ENCODE assay signal across 13 cellular contexts in the genomic region with DNA sequence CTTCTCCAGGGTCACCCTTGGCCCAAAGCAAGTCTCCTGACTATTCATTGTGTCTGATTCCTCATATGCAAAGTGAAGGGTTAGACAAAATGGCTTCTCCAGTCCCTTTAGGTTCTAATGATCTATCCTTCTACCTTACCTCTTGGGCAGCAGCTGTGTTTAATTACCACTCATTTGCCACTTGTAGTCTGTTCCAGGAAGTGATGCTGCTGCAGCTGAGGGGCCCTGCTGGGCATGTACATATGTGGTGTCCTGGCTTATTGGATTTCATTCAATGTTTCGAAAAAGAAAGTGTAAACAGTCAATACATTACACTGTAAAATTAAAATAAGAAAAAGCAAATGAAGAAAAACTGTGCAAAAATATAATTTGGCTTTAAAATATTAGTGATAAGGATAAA. TPM values are rescaled to one million over a fixed set of nuclear protein-coding genes. Genes with fewer than 3 reads are reported as not detected.
DNase-seq lines count a peak whose midpoint lies in the region; ATAC-seq, FAIRE-seq and TF ChIP-seq lines count a peak whose summit lies in the region.
"Had no signal": no experiment of that assay in that cellular context is flagged by ENCODE, and none has a peak within 500 bp of the region (broad histone marks: within the 10 kb centered on the region; RNA-seq: fewer than 3 reads in every experiment).

No MANE protein-coding gene starts in this region.

- no peaks in the 10 kb centered on the region for H3K79me2 ChIP-seq in ACC112 (ENCODE audit: control insufficient read depth, insufficient read depth, low read length, unreplicated experiment)
- no peaks in the 10 kb centered on the region for H3K79me2 ChIP-seq in hepatocyte

- no peaks in the 10 kb centered on the region for H3K9me3 ChIP-seq in hepatocyte (ENCODE audit: low read depth)
- H3K9me3 ChIP-seq: esophagus squamous epithelium had no signal

- H4K20me1 ChIP-seq in hepatocyte (ENCODE audit: insufficient read depth, poor library complexity, severe bottlenecking) = no peaks in the 10 kb centered on the region

- 81% methylated on average over 1 of the region's 1 CpG for WGBS in hepatocyte (ENCODE audit: low lambda C conversion rate, missing lambda C conversion rate)

- peak; percentile 95 for FAIRE-seq in H54 (lab: Jason Lieb, UNC)
- FAIRE-seq: keratinocyte had no signal

- H2AFZ ChIP-seq in ACC112 (ENCODE audit: low read length, unreplicated experiment) (peak overlapping the region; percentile 21), hepatocyte (no peak overlapping the region)

- DNase-seq in H54 (ENCODE audit: insufficient read length, low spot score) (no peak), NCI-H2081 (lab: John Stamatoyannopoulos, UW) (peak; percentile 92 to 98), SK-N-DZ (ENCODE audit: low spot score) (peak; percentile 17), hepatocyte (ENCODE audit: low spot score) (no peak), kidney tubule cell (ENCODE audit: low spot score) (no peak), SKM-1 (lab: John Stamatoyannopoulos, UW; ENCODE audit: unreplicated experiment) (no peak)
- DNase-seq: activated effector memory CD4-positive, alpha-beta T cell treated with Interleukin-2 at 50 U/mL for 16 hours; esophagus squamous epithelium; KG1; Right ventricle myocardium superior had no signal

- H3K27ac ChIP-seq in ACC112 (ENCODE audit: low read depth, low read length) (no peak overlapping the region), hepatocyte (no peak overlapping the region)
- H3K27ac ChIP-seq: esophagus squamous epithelium had no signal

- H3K4me3 ChIP-seq in ACC112 (ENCODE audit: low read depth, low read length) (no peak overlapping the region), hepatocyte (no peak overlapping the region)
- H3K4me3 ChIP-seq: esophagus squamous epithelium had no signal

- ATAC-seq in activated CD4-positive, CD25-positive, alpha-beta regulatory T cell treated with anti-CD3 and anti-CD28 coated beads, Interleukin-2, amount 50 U/mL, for 24 hours = no peak

- H3K4me1 ChIP-seq in ACC112 (ENCODE audit: control insufficient read depth, insufficient read depth, low read length, unreplicated experiment) (no peaks in the 10 kb centered on the region), hepatocyte (ENCODE audit: insufficient read depth) (no peaks in the 10 kb centered on the region)
- H3K4me1 ChIP-seq: esophagus squamous epithelium had no signal

- H3K27me3 ChIP-seq in ACC112 (ENCODE audit: insufficient read depth, low read length) = no peaks in the 10 kb centered on the region
- no peaks in the 10 kb centered on the region for H3K27me3 ChIP-seq in hepatocyte
- H3K27me3 ChIP-seq: esophagus squamous epithelium had no signal

- no peak overlapping the region for H3K4me2 ChIP-seq in hepatocyte

- no peak for TF ChIP-seq POLR2A in H54 (IDR thresholded peaks at IDR 0.05; ENCODE audit: low read depth, low read length)

- no peak for TF ChIP-seq CTCF in hepatocyte (IDR thresholded peaks at IDR 0.05; ENCODE audit: poor library complexity)

- H3K36me3 ChIP-seq in ACC112 (ENCODE audit: insufficient read depth, low read length) (no peaks in the 10 kb centered on the region), hepatocyte (replicated peaks; ENCODE audit: insufficient read depth, low read depth) (no peaks in the 10 kb centered on the region)

- no peaks in the 10 kb centered on the region for H3K9me2 ChIP-seq in hepatocyte (replicated peaks; ENCODE audit: insufficient read depth)

RNA-seq across cellular contexts. Expression of a gene that starts 36.6 kb away (rescaled TPM):
- 0.05 TPM in 1 of 2 replicates, not detected in the other for polyA plus RNA-seq in SK-N-DZ (2014; cell fraction: cytosol; rRNA removed)
- 0.01 TPM in 1 of 2 replicates, not detected in the other for polyA plus RNA-seq in SK-N-DZ (2014; cell fraction: nucleus; rRNA removed)
- total RNA-seq in hepatocyte = 3.7 and 6.7 TPM in 2 replicates
- polyA plus RNA-seq in hepatocyte = 4.4 and 6.3 TPM in 2 replicates
- polyA plus RNA-seq: keratinocyte had no signal

Comparison
In these comparisons a context has a peak if more than half of its experiments do, and no peak if none do; other contexts are left out.
1. DNase-seq: peak in NCI-H2081 (2 of 2) and SK-N-DZ (single experiment); none in H54 (single experiment), hepatocyte (single experiment), kidney tubule cell (single experiment) and SKM-1 (single experiment).